14 cellular contexts compared by ENCODE assay signal in genomic region chr11:130831506-130832385, GRCh38.
DNase-seq lines count a peak whose midpoint lies in the region; ATAC-seq and TF ChIP-seq lines count a peak whose summit lies in the region.
"Had no signal": no experiment of that assay in that cellular context is flagged by ENCODE, and none has a peak within 500 bp of the region (broad histone marks: within the 10 kb centered on the region; RNA-seq: fewer than 3 reads in every experiment).

No MANE protein-coding gene starts in this region.

- H3K9me2 ChIP-seq in PC-3 (replicated peaks; ENCODE audit: low read length) = no peaks in the 10 kb centered on the region

- no peak overlapping the region for H2AFZ ChIP-seq in PC-3 (ENCODE audit: low read length)

- H3K79me2 ChIP-seq in PC-3 (ENCODE audit: low read length) = no peaks in the 10 kb centered on the region

- no peak overlapping the region for H3K27ac ChIP-seq in PC-3 (ENCODE audit: low read length)
- H3K27ac ChIP-seq: colonic mucosa, testis had no signal

- CTCF ChIA-PET in PC-3 (lab: Charles Lee) = interaction anchor here (1.1 kb wide), 1 partner anchor 31 kb away, joined by 3 read pairs; no protein-coding TSS in a partner anchor

- no peak overlapping the region for H3K4me3 ChIP-seq in PC-3 (ENCODE audit: low read length)
- H3K4me3 ChIP-seq: colonic mucosa, gastroesophageal sphincter, testis had no signal

- no TSS peak for BruUV-seq in PC-3 (replicated peaks; lab: Mats Ljungman, UMichigan)

- no peaks in the 10 kb centered on the region for H3F3A ChIP-seq in PC-3 (ENCODE audit: low read length, unreplicated experiment)

- no peak overlapping the region for H3K9ac ChIP-seq in PC-3 (ENCODE audit: low read length)

- peak; percentile 3 for DNase-seq in activated naive CD4-positive, alpha-beta T cell treated with Interleukin-2 at 50 U/mL for 16 hours
- no peak for DNase-seq in activated naive CD4-positive, alpha-beta T cell treated with anti-CD3 and anti-CD28 coated beads, Interleukin-2, amount 50 U/mL, for 16 hours
- DNase-seq in PC-3 (peak; percentile 29), fibroblast of the conjunctiva (ENCODE audit: low read depth) (peak; percentile 95), superior temporal gyrus (ENCODE audit: extremely low spot score) (peak; percentile 41), occipital lobe (lab: John Stamatoyannopoulos, UW) (no peak), GF-D8 (lab: John Stamatoyannopoulos, UW) (no peak)
- DNase-seq: activated CD4-positive, CD25-positive, alpha-beta regulatory T cell treated with anti-CD3 and anti-CD28 coated beads, Interleukin-2, amount 50 U/mL, for 72 hours; AML-193; colonic mucosa; NCI-H446 treated with DMSO at 0.1 percent for 48 hours; testis had no signal

- H4K20me1 ChIP-seq in PC-3 (ENCODE audit: low read length) = no peaks in the 10 kb centered on the region

- no peaks in the 10 kb centered on the region for H3K9me3 ChIP-seq in PC-3 (ENCODE audit: low read length)
- H3K9me3 ChIP-seq: colonic mucosa, gastroesophageal sphincter, testis had no signal

- intact Hi-C loops in PC-3 (cut with micrococcal nuclease) = loop anchor here (10.0 kb wide), 1 partner anchor 63 kb away; no protein-coding TSS in a partner anchor

- TF ChIP-seq CTCF in PC-3 (conservative IDR thresholded peaks at IDR 0.05; ENCODE audit: low read depth, low read length) = no peak

- no peaks in the 10 kb centered on the region for H3K36me3 ChIP-seq in PC-3 (ENCODE audit: low read depth, low read length)
- H3K36me3 ChIP-seq: colonic mucosa, gastroesophageal sphincter had no signal

- ATAC-seq in PC-3 (no peak), GM19452 (IDR thresholded peaks at IDR 0.05; ENCODE audit: unreplicated experiment) (no peak)
- ATAC-seq: gastroesophageal sphincter had no signal

- no peaks in the 10 kb centered on the region for H3K27me3 ChIP-seq in PC-3 (ENCODE audit: low read length)
- H3K27me3 ChIP-seq: colonic mucosa, gastroesophageal sphincter, testis had no signal

- H3K4me2 ChIP-seq in PC-3 (ENCODE audit: low read length) = no peak overlapping the region

- H3K4me1 ChIP-seq in PC-3 (ENCODE audit: insufficient read depth, low read length) = peaks cover 20% of the 10 kb centered on the region
- H3K4me1 ChIP-seq: colonic mucosa had no signal

- POLR2A ChIA-PET in PC-3 (lab: Charles Lee; ENCODE audit: unreplicated experiment) = no interaction called here

Comparison
In these comparisons a context has a peak if more than half of its experiments do, and no peak if none do; other contexts are left out.
1. DNase-seq: peak in activated naive CD4-positive, alpha-beta T cell treated with Interleukin-2 at 50 U/mL for 16 hours (single experiment), PC-3 (single experiment), fibroblast of the conjunctiva (single experiment) and superior temporal gyrus (single experiment); none in activated naive CD4-positive, alpha-beta T cell treated with anti-CD3 and anti-CD28 coated beads, Interleukin-2, amount 50 U/mL, for 16 hours (single experiment), occipital lobe (single experiment) and GF-D8 (single experiment).